Comparison of ENCODE assay signal across 15 cellular contexts in the genomic region with DNA sequence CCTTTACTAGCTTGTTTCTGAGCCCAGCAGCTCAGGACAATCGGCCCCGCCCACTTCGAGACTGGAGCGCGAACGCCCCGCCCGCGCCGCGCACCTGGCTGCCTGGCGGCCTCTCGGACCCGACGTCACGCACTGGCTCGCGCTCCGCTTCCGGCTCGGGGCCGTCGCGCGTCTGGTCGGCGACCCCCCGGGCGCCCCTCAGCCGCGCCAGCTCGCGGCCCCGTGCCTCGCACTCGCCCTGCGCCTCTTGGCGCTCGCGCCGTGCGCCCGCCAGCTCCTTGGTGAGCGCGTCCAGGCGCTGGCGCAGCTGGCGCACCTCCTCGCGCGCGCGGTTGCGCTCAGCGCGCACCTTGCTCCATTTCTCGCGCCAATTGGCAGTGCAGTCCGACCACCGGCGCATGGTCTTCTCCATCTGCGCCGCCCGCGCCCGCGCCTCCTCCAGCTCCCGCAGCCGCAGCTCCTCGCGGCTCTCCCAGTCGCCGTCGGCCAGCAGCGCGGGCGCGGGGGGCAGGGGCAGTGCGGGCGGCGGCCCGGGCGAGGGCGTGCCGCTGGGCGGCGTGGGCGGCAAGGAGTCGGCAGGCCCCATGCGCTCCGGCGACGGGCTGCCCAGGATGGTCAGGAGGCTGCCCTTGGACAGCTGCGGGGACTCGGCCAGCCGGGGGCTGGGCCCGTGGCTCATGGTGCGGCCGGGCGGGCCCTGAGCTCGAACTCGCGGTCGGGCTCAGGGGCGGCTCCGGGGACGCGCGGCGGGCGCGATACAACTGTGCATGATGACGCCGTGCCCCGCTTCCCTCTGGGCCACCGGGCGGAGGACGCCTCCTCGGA. TPM values are rescaled to one million over a fixed set of nuclear protein-coding genes. Genes with fewer than 3 reads are reported as not detected.
DNase-seq lines count a peak whose midpoint lies in the region; ATAC-seq, FAIRE-seq and TF ChIP-seq lines count a peak whose summit lies in the region.
"Had no signal": no experiment of that assay in that cellular context is flagged by ENCODE, and none has a peak within 500 bp of the region (broad histone marks: within the 10 kb centered on the region; RNA-seq: fewer than 3 reads in every experiment).

No MANE protein-coding gene starts in this region.

- no peaks in the 10 kb centered on the region for H3K9me3 Mint-ChIP-seq in activated naive CD8-positive, alpha-beta T cell treated with anti-CD3 and anti-CD28 coated beads for 36 hours
- H3K9me3 Mint-ChIP-seq in activated naive CD8-positive, alpha-beta T cell treated with anti-CD3 and anti-CD28 coated beads, Interleukin-2, amount 50 U/mL, for 24 hours = no peaks in the 10 kb centered on the region
- H3K9me3 Mint-ChIP-seq in type B pancreatic cell = no peaks in the 10 kb centered on the region
- no peaks in the 10 kb centered on the region for H3K9me3 Mint-ChIP-seq in activated CD8-positive, alpha-beta memory T cell treated with anti-CD3 and anti-CD28 coated beads, Interleukin-2, amount 10 ng/mL, durations not matched to agents 7 days and 5 days (ENCODE audit: low read depth)

- intact Hi-C loops in K562 (cut with micrococcal nuclease) = no loop called here

- H3K9me1 ChIP-seq in K562 (ENCODE audit: control insufficient read depth, insufficient read depth, low read length) = no peaks in the 10 kb centered on the region

- TF ChIP-seq RAD21 in K562 (CRISPR knock-in tag; conservative IDR thresholded peaks at IDR 0.05 in 1 of 2, IDR thresholded peaks at IDR 0.05 in 1 of 2) = no peak

- H3K36me3 Mint-ChIP-seq in activated naive CD8-positive, alpha-beta T cell treated with anti-CD3 and anti-CD28 coated beads for 36 hours = no peaks in the 10 kb centered on the region
- peaks cover 5% of the 10 kb centered on the region for H3K36me3 Mint-ChIP-seq in activated naive CD8-positive, alpha-beta T cell treated with anti-CD3 and anti-CD28 coated beads, Interleukin-2, amount 50 U/mL, for 24 hours (ENCODE audit: low read depth)
- H3K36me3 Mint-ChIP-seq in type B pancreatic cell = no peaks in the 10 kb centered on the region
- peaks cover 7% of the 10 kb centered on the region for H3K36me3 Mint-ChIP-seq in activated CD8-positive, alpha-beta memory T cell treated with anti-CD3 and anti-CD28 coated beads, Interleukin-2, amount 10 ng/mL, durations not matched to agents 7 days and 5 days

- POLR2A ChIA-PET in K562 (lab: Yijun Ruan, JAX) = interaction anchor here (0.5 to 1.1 kb wide), 3 partner anchors 8 to 229 kb away, joined by 3 to 8 read pairs (median 5); no protein-coding TSS in a partner anchor

- H3K27me3 Mint-ChIP-seq in activated naive CD8-positive, alpha-beta T cell treated with anti-CD3 and anti-CD28 coated beads for 36 hours = no peaks in the 10 kb centered on the region
- no peaks in the 10 kb centered on the region for H3K27me3 Mint-ChIP-seq in activated naive CD8-positive, alpha-beta T cell treated with anti-CD3 and anti-CD28 coated beads, Interleukin-2, amount 50 U/mL, for 24 hours
- peaks cover 38% of the 10 kb centered on the region for H3K27me3 Mint-ChIP-seq in type B pancreatic cell
- no peaks in the 10 kb centered on the region for H3K27me3 Mint-ChIP-seq in activated CD8-positive, alpha-beta memory T cell treated with anti-CD3 and anti-CD28 coated beads, Interleukin-2, amount 10 ng/mL, durations not matched to agents 7 days and 5 days

- H3K4me3 Mint-ChIP-seq in activated naive CD8-positive, alpha-beta T cell treated with anti-CD3 and anti-CD28 coated beads for 36 hours = no peak overlapping the region
- no peak overlapping the region for H3K4me3 Mint-ChIP-seq in activated naive CD8-positive, alpha-beta T cell treated with anti-CD3 and anti-CD28 coated beads, Interleukin-2, amount 50 U/mL, for 24 hours
- H3K4me3 Mint-ChIP-seq in type B pancreatic cell = peak overlapping the region; percentile 77
- no peak overlapping the region for H3K4me3 Mint-ChIP-seq in activated CD8-positive, alpha-beta memory T cell treated with anti-CD3 and anti-CD28 coated beads, Interleukin-2, amount 10 ng/mL, durations not matched to agents 7 days and 5 days

- no peak for TF ChIP-seq EP300 in K562 (IDR thresholded peaks at IDR 0.05; ENCODE audit: low read length)

- H3K9me3 ChIP-seq in K562 (replicated peaks; ENCODE audit: control insufficient read depth, insufficient read depth, low read depth, low read length) = no peaks in the 10 kb centered on the region
- H3K9me3 ChIP-seq in lung (ENCODE audit: control insufficient read depth in 2 of 2, insufficient read depth in 1 of 2, low read length in 1 of 2) = no peaks in the 10 kb centered on the region
- H3K9me3 ChIP-seq: ascending aorta, HAP-1 had no signal

- no peak for TF ChIP-seq POLR2A in K562 (conservative IDR thresholded peaks at IDR 0.05)

- 100% methylated on average over 30 of the region's 119 CpGs for WGBS in K562 (ENCODE audit: insufficient coverage, low coverage, missing lambda C conversion rate)
- WGBS in lung, 2 donors = 53 to 79% methylated on average over 102 to 119 of the region's 119 CpGs

- no peaks in the 10 kb centered on the region for H3K79me2 ChIP-seq in K562 (ENCODE audit: control insufficient read depth, insufficient read depth, low read length)

- no peak for ATAC-seq in activated naive CD8-positive, alpha-beta T cell treated with anti-CD3 and anti-CD28 coated beads, Interleukin-2, amount 50 U/mL, for 24 hours
- no peak for ATAC-seq in K562
- no peak for ATAC-seq in lung (ENCODE audit: insufficient read depth, low FRiP score)
- no peak for ATAC-seq in activated CD8-positive, alpha-beta memory T cell treated with anti-CD3 and anti-CD28 coated beads, Interleukin-2, amount 10 ng/mL, durations not matched to agents 7 days and 5 days
- ATAC-seq: esophagus mucosa had no signal

- H3K4me1 Mint-ChIP-seq in activated naive CD8-positive, alpha-beta T cell treated with anti-CD3 and anti-CD28 coated beads for 36 hours = peaks cover 41% of the 10 kb centered on the region
- H3K4me1 Mint-ChIP-seq in activated naive CD8-positive, alpha-beta T cell treated with anti-CD3 and anti-CD28 coated beads, Interleukin-2, amount 50 U/mL, for 24 hours = peaks cover 43% of the 10 kb centered on the region
- H3K4me1 Mint-ChIP-seq in type B pancreatic cell (ENCODE audit: unreplicated experiment) = peaks cover 32% of the 10 kb centered on the region
- H3K4me1 Mint-ChIP-seq in activated CD8-positive, alpha-beta memory T cell treated with anti-CD3 and anti-CD28 coated beads, Interleukin-2, amount 10 ng/mL, durations not matched to agents 7 days and 5 days = peaks cover 44% of the 10 kb centered on the region

- H3K36me3 ChIP-seq in K562 (ENCODE audit: control insufficient read depth, insufficient read depth, low read length) = no peaks in the 10 kb centered on the region
- H3K36me3 ChIP-seq in lung (ENCODE audit: control insufficient read depth in 2 of 2, insufficient read depth in 2 of 2, low read length in 2 of 2) = peaks cover 0 to 2% of the 10 kb centered on the region in 2 donors
- H3K36me3 ChIP-seq: HAP-1 had no signal

- CTCF ChIA-PET in K562 (lab: Yijun Ruan, JAX; ENCODE audit: low intra/inter-chr PET ratio) = no interaction called here
- CTCF ChIA-PET in activated CD8-positive, alpha-beta memory T cell treated with anti-CD3 and anti-CD28 coated beads, Interleukin-2, amount 10 ng/mL, durations not matched to agents 7 days and 5 days (lab: Charles Lee) = interaction anchor here (1.5 to 2.0 kb wide), 2 partner anchors 8 to 9 kb away, joined by 7 to 8 read pairs; partner anchors contain the start of gene CCDC102A

- no peak for DNase-seq in activated naive CD8-positive, alpha-beta T cell treated with anti-CD3 and anti-CD28 coated beads for 36 hours
- DNase-seq in activated naive CD8-positive, alpha-beta T cell treated with anti-CD3 and anti-CD28 coated beads, Interleukin-2, amount 50 U/mL, for 24 hours = no peak
- peak in 1 of 4 experiments; percentile 1 for DNase-seq in K562 (ENCODE audit: extremely low read depth in 1 of 4, low spot score in 3 of 4)
- no peak for DNase-seq in lung (ENCODE audit: low spot score)
- no peak for DNase-seq in type B pancreatic cell (ENCODE audit: extremely low spot score, unreplicated experiment)
- no peak for DNase-seq in cerebellum (ENCODE audit: low spot score)
- no peak for DNase-seq in SHP77 treated with DMSO at 0.1 percent for 48 hours (lab: John Stamatoyannopoulos, UW)
- no peak for DNase-seq in activated CD8-positive, alpha-beta memory T cell treated with anti-CD3 and anti-CD28 coated beads, Interleukin-2, amount 10 ng/mL, durations not matched to agents 7 days and 5 days
- DNase-seq: NCI-H1092 treated with DMSO at 0.1 percent for 48 hours, NCI-H748 treated with DMSO at 0.1 percent for 48 hours, T-helper 1 cell had no signal

- H4K20me1 ChIP-seq in K562 (replicated peaks; ENCODE audit: control insufficient read depth, insufficient read depth, low read length) = no peaks in the 10 kb centered on the region

- H2AFZ ChIP-seq in K562 (ENCODE audit: low read depth, low read length) = no peak overlapping the region

- H3K9ac ChIP-seq in K562 (ENCODE audit: insufficient read depth in 1 of 2, low read depth in 2 of 2, low read length in 2 of 2) = no peak overlapping the region

- H3K27me3 ChIP-seq in K562 (ENCODE audit: control insufficient read depth in 2 of 2, insufficient read depth in 2 of 2, low read length in 2 of 2) = no peaks in the 10 kb centered on the region; a peak in 1 of 5 replicates
- H3K27me3 ChIP-seq in lung (ENCODE audit: control insufficient read depth, insufficient read depth) = no peaks in the 10 kb centered on the region
- H3K27me3 ChIP-seq: ascending aorta had no signal

- H3K4me3 ChIP-seq in K562 (no peak overlapping the region), lung (peak overlapping the region; percentile 6)
- H3K4me3 ChIP-seq: ascending aorta, HAP-1 had no signal

- no peak for FAIRE-seq in K562 (lab: Jason Lieb, UNC)

- TF ChIP-seq CTCF in K562 (IDR thresholded peaks at IDR 0.05 in 2 of 3, conservative IDR thresholded peaks at IDR 0.05 in 1 of 3; ENCODE audit: insufficient read depth in 2 of 3, low read depth in 1 of 3, low read length in 3 of 3) (no peak), lung (IDR thresholded peaks at IDR 0.05; ENCODE audit: control extremely low read depth, extremely low read depth) (no peak), type B pancreatic cell (conservative IDR thresholded peaks at IDR 0.05) (no peak)

- no TSS peak for BruUV-seq in K562 (replicated peaks; lab: Mats Ljungman, UMichigan)

- peak overlapping the region; percentile 93 for H3K27ac Mint-ChIP-seq in activated naive CD8-positive, alpha-beta T cell treated with anti-CD3 and anti-CD28 coated beads for 36 hours
- H3K27ac Mint-ChIP-seq in activated naive CD8-positive, alpha-beta T cell treated with anti-CD3 and anti-CD28 coated beads, Interleukin-2, amount 50 U/mL, for 24 hours = no peak overlapping the region
- H3K27ac Mint-ChIP-seq in type B pancreatic cell = no peak overlapping the region
- H3K27ac Mint-ChIP-seq in activated CD8-positive, alpha-beta memory T cell treated with anti-CD3 and anti-CD28 coated beads, Interleukin-2, amount 10 ng/mL, durations not matched to agents 7 days and 5 days = no peak overlapping the region

- no peak overlapping the region for H3K4me2 ChIP-seq in K562 (ENCODE audit: insufficient read depth, low read length)

- H3K27ac ChIP-seq in K562 (ENCODE audit: extremely low read depth, low read depth, low read length) = no peak overlapping the region
- peak overlapping the region in 1 of 2 donors; percentile 58 for H3K27ac ChIP-seq in lung (ENCODE audit: low read depth in 1 of 2, low read length in 1 of 2)

- H3K4me1 ChIP-seq in K562 (replicated peaks in 1 of 2; ENCODE audit: control insufficient read depth in 2 of 2, insufficient read depth in 2 of 2, low read length in 2 of 2) = peaks cover 15 to 44% of the 10 kb centered on the region in 2 experiments
- H3K4me1 ChIP-seq in lung (ENCODE audit: control insufficient read depth in 2 of 2, insufficient read depth in 2 of 2, low read length in 2 of 2) = peaks cover 0 to 23% of the 10 kb centered on the region in 2 donors
- H3K4me1 ChIP-seq: HAP-1 had no signal

- in situ Hi-C loops in K562 (cut with MboI) = no loop called here

RNA-seq across cellular contexts. Expression of gene CCDC102A, which starts 7.7 kb away (rescaled TPM):
- 10 to 100 TPM in 1 of 2 experiments, 1 to 10 TPM in 1; 8.7 to 10.2 TPM for total RNA-seq in activated naive CD8-positive, alpha-beta T cell treated with anti-CD3 and anti-CD28 coated beads for 36 hours
- 0.26 and 1.1 TPM in 2 replicates for total RNA-seq in K562 (2011; cell fraction: chromatin; rRNA removed; ENCODE audit: low replicate concordance)
- total RNA-seq in K562 (2011; cell fraction: nucleolus; rRNA removed) = 0.92 and 1.3 TPM in 2 replicates
- 0.51 and 0.84 TPM in 2 replicates for total RNA-seq in K562 (2011; cell fraction: nucleoplasm; rRNA removed)
- total RNA-seq in K562 (2014; rRNA removed) (3.8 and 4.9 TPM in 2 replicates), K562 (2014; rRNA removed; fragmentation: Illumina TruSeq; extraction: Trizol) (0.16 and 0.58 TPM in 2 replicates), K562 (2015; rRNA removed; fragmentation: Illumina TruSeq; extraction: Trizol) (1.4 and 2.1 TPM in 2 replicates), K562 (2021) (2.7 and 3.0 TPM in 2 replicates), lung (10 to 100 TPM in 1 of 2 donors, 1 to 10 TPM in 1; 9.1 to 14.0 TPM), type B pancreatic cell (ENCODE audit: low replicate concordance) (6.9 and 14.4 TPM in 2 replicates), cerebellum (1.9 TPM)
- polyA plus RNA-seq in K562 (2011; rRNA removed) (2.2 and 2.4 TPM in 2 replicates), K562 (2014; fragmentation: Illumina TruSeq; extraction: Trizol) (0.85 and 1.4 TPM in 2 replicates), K562 (2014; fragmentation: Nextera tagmentation; extraction: Ambion mirVana) (under 1 TPM; 0.03 to 0.11 TPM), K562 (2014; rRNA removed) (2.0 and 4.9 TPM in 2 replicates), lung (1 to 10 TPM; 3.6 to 4.8 TPM)
- 2.6 and 6.6 TPM in 2 replicates for polyA plus RNA-seq in K562 (2011; cell fraction: cytosol; rRNA removed)
- polyA plus RNA-seq in K562 (2011; cell fraction: nucleus; rRNA removed) = 1.3 and 2.1 TPM in 2 replicates
- 2.3 and 2.8 TPM in 2 replicates for polyA plus RNA-seq in K562 (2012)
- 0.45 and 1.4 TPM in 2 replicates for polyA minus RNA-seq in K562 (2011; rRNA and poly(A)+ RNA removed)
- polyA minus RNA-seq in K562 (2011; cell fraction: cytosol; rRNA and poly(A)+ RNA removed) = 1.4 and 1.6 TPM in 2 replicates
- 0.67 and 1.1 TPM in 2 replicates for polyA minus RNA-seq in K562 (2011; cell fraction: nucleus; rRNA and poly(A)+ RNA removed)
- total RNA-seq in activated CD8-positive, alpha-beta memory T cell treated with anti-CD3 and anti-CD28 coated beads, Interleukin-2, amount 10 ng/mL, durations not matched to agents 7 days and 5 days = 10 to 100 TPM; 19.7 to 20.2 TPM

RNA-seq across cellular contexts. Expression of gene ADGRG5, which starts 13.7 kb away (rescaled TPM):
- 1 to 10 TPM; 1.3 to 1.4 TPM for total RNA-seq in activated naive CD8-positive, alpha-beta T cell treated with anti-CD3 and anti-CD28 coated beads for 36 hours
- total RNA-seq in K562 (2011; cell fraction: chromatin; rRNA removed; ENCODE audit: low replicate concordance) = 0.14 TPM in 1 of 2 replicates, not detected in the other
- total RNA-seq in K562 (2011; cell fraction: nucleolus; rRNA removed) = 0.13 TPM in 1 of 2 replicates, not detected in the other
- 0.07 TPM in 1 of 2 replicates, not detected in the other for total RNA-seq in K562 (2011; cell fraction: nucleoplasm; rRNA removed)
- total RNA-seq in K562 (2014; rRNA removed) (0.08 and 0.09 TPM in 2 replicates), K562 (2014; rRNA removed; fragmentation: Illumina TruSeq; extraction: Trizol) (0.07 TPM in 1 of 2 replicates, not detected in the other), K562 (2015; rRNA removed; fragmentation: Illumina TruSeq; extraction: Trizol) (0.14 and 0.30 TPM in 2 replicates), K562 (2021) (0.09 and 0.27 TPM in 2 replicates), lung (1 to 10 TPM in 1 of 2 donors, under 1 TPM in 1; 0.74 to 2.0 TPM), type B pancreatic cell (ENCODE audit: low replicate concordance) (0.82 and 1.7 TPM in 2 replicates), cerebellum (0.91 TPM)
- polyA plus RNA-seq in K562 (2011; rRNA removed) (0.01 and 0.11 TPM in 2 replicates), K562 (2014; fragmentation: Illumina TruSeq; extraction: Trizol) (0.08 and 0.10 TPM in 2 replicates), K562 (2014; fragmentation: Nextera tagmentation; extraction: Ambion mirVana) (under 1 TPM; 0.01 to 0.39 TPM), K562 (2014; rRNA removed) (0.04 and 0.15 TPM in 2 replicates), lung (under 1 TPM; 0.43 to 0.52 TPM)
- 0.03 and 0.07 TPM in 2 replicates for polyA plus RNA-seq in K562 (2011; cell fraction: cytosol; rRNA removed)
- polyA plus RNA-seq in K562 (2011; cell fraction: nucleus; rRNA removed) = 0.13 and 0.27 TPM in 2 replicates
- polyA plus RNA-seq in K562 (2012) = 0.55 and 0.62 TPM in 2 replicates
- 0.06 TPM in 1 of 2 replicates, not detected in the other for polyA minus RNA-seq in K562 (2011; rRNA and poly(A)+ RNA removed)
- polyA minus RNA-seq in K562 (2011; cell fraction: cytosol; rRNA and poly(A)+ RNA removed) = not detected in 2 replicates
- polyA minus RNA-seq in K562 (2011; cell fraction: nucleus; rRNA and poly(A)+ RNA removed) = not detected in 2 replicates
- 10 to 100 TPM; 34.4 to 47.9 TPM for total RNA-seq in activated CD8-positive, alpha-beta memory T cell treated with anti-CD3 and anti-CD28 coated beads, Interleukin-2, amount 10 ng/mL, durations not matched to agents 7 days and 5 days
- total RNA-seq: ascending aorta, renal cortical epithelial cell had no signal

RNA-seq across cellular contexts. Expression of gene DOK4, which starts 42.4 kb away (rescaled TPM):
- 1 to 10 TPM; 4.5 to 4.8 TPM for total RNA-seq in activated naive CD8-positive, alpha-beta T cell treated with anti-CD3 and anti-CD28 coated beads for 36 hours
- total RNA-seq in K562 (2011; cell fraction: chromatin; rRNA removed; ENCODE audit: low replicate concordance) = 3.9 and 13.2 TPM in 2 replicates
- 9.2 and 12.2 TPM in 2 replicates for total RNA-seq in K562 (2011; cell fraction: nucleolus; rRNA removed)
- 6.3 and 7.6 TPM in 2 replicates for total RNA-seq in K562 (2011; cell fraction: nucleoplasm; rRNA removed)
- total RNA-seq in K562 (2014; rRNA removed) (14.4 and 18.9 TPM in 2 replicates), K562 (2014; rRNA removed; fragmentation: Illumina TruSeq; extraction: Trizol) (2.3 and 3.2 TPM in 2 replicates), K562 (2015; rRNA removed; fragmentation: Illumina TruSeq; extraction: Trizol) (8.3 and 9.3 TPM in 2 replicates), K562 (2021) (11.0 and 11.4 TPM in 2 replicates), lung (10 to 100 TPM; 45.9 to 58.2 TPM), type B pancreatic cell (ENCODE audit: low replicate concordance) (33.3 and 72.0 TPM in 2 replicates), cerebellum (29.5 TPM)
- polyA plus RNA-seq in K562 (2011; rRNA removed) (10.8 and 11.3 TPM in 2 replicates), K562 (2014; fragmentation: Illumina TruSeq; extraction: Trizol) (6.5 and 9.5 TPM in 2 replicates), K562 (2014; fragmentation: Nextera tagmentation; extraction: Ambion mirVana) (under 1 TPM; 0.10 TPM), K562 (2014; rRNA removed) (12.4 and 16.4 TPM in 2 replicates), lung (10 to 100 TPM; 19.7 to 56.3 TPM)
- polyA plus RNA-seq in K562 (2011; cell fraction: cytosol; rRNA removed) = 14.0 and 19.6 TPM in 2 replicates
- 23.7 and 31.1 TPM in 2 replicates for polyA plus RNA-seq in K562 (2011; cell fraction: nucleus; rRNA removed)
- polyA plus RNA-seq in K562 (2012) = 10.2 and 13.2 TPM in 2 replicates
- 3.6 and 5.5 TPM in 2 replicates for polyA minus RNA-seq in K562 (2011; rRNA and poly(A)+ RNA removed)
- polyA minus RNA-seq in K562 (2011; cell fraction: cytosol; rRNA and poly(A)+ RNA removed) = 5.9 and 6.1 TPM in 2 replicates
- polyA minus RNA-seq in K562 (2011; cell fraction: nucleus; rRNA and poly(A)+ RNA removed) = 5.2 and 5.3 TPM in 2 replicates
- total RNA-seq in activated CD8-positive, alpha-beta memory T cell treated with anti-CD3 and anti-CD28 coated beads, Interleukin-2, amount 10 ng/mL, durations not matched to agents 7 days and 5 days = 1 to 10 TPM; 3.4 to 4.7 TPM

Comparison
In these comparisons a context has a peak if more than half of its experiments do, and no peak if none do; other contexts are left out.
1. RNA of gene ADGRG5, which starts 13.7 kb away (total RNA-seq): 34.4 to 47.9 TPM in activated CD8-positive, alpha-beta memory T cell treated with anti-CD3 and anti-CD28 coated beads, Interleukin-2, amount 10 ng/mL, durations not matched to agents 7 days and 5 days; 0.74 to 2.0 TPM in lung, 1.3 to 1.4 TPM in activated naive CD8-positive, alpha-beta T cell treated with anti-CD3 and anti-CD28 coated beads for 36 hours, 0.91 TPM in cerebellum (single experiment), 0.82 to 1.7 TPM in type B pancreatic cell and 0.07 to 0.30 TPM in K562; every median in the first group is over 10 times any median in the second.